In genomic region chr13:73248154-73248553, GRCh38 we compare ENCODE assay signal across 16 cellular contexts.
DNase-seq lines count a peak whose midpoint lies in the region; ATAC-seq and TF ChIP-seq lines count a peak whose summit lies in the region.
"Had no signal": no experiment of that assay in that cellular context is flagged by ENCODE, and none has a peak within 500 bp of the region (broad histone marks: within the 10 kb centered on the region; RNA-seq: fewer than 3 reads in every experiment).

No MANE protein-coding gene starts in this region.

- peaks cover 18% of the 10 kb centered on the region; the same call in 1 of the 2 replicates for H3K4me1 ChIP-seq in HUES48 (ENCODE audit: control insufficient read depth, insufficient read depth, low read length)
- H3K4me1 ChIP-seq in RWPE2 (ENCODE audit: insufficient read depth, poor library complexity, severe bottlenecking), result peaks cover 30% of the 10 kb centered on the region
- H3K4me1 ChIP-seq in mesenchymal stem cell (ENCODE audit: control insufficient read depth, insufficient read depth, low read depth, low read length), result no peaks in the 10 kb centered on the region
- H3K4me1 ChIP-seq: BLaER1, HAP-1 had no signal

- H3K36me3 Mint-ChIP-seq in Calu3 (ENCODE audit: insufficient read depth, unreplicated experiment) (peaks cover 11% of the 10 kb centered on the region), type B pancreatic cell (peaks cover under 1% of the 10 kb centered on the region)
- H3K36me3 Mint-ChIP-seq: CD4-positive, CD25-positive, alpha-beta regulatory T cell; CD8-positive, alpha-beta T cell had no signal

- no peak overlapping the region for H3K4ac ChIP-seq in mesenchymal stem cell (ENCODE audit: low read depth in 1 of 2, low read length in 2 of 2)

- intact Hi-C loops in Calu3 (cut with micrococcal nuclease; ENCODE audit: unreplicated experiment), result loop anchor here (5.0 kb wide), 1 partner anchor 79 kb away; no protein-coding TSS in a partner anchor

- no peak overlapping the region for H2BK12ac ChIP-seq in mesenchymal stem cell (ENCODE audit: low read length in 2 of 2)

- peaks cover 3% of the 10 kb centered on the region for H3K9me3 Mint-ChIP-seq in Calu3 (ENCODE audit: low read depth, unreplicated experiment)
- H3K9me3 Mint-ChIP-seq in type B pancreatic cell, result no peaks in the 10 kb centered on the region
- H3K9me3 Mint-ChIP-seq: CD4-positive, CD25-positive, alpha-beta regulatory T cell; CD8-positive, alpha-beta T cell had no signal

- no peak overlapping the region for H4K91ac ChIP-seq in mesenchymal stem cell (ENCODE audit: low read length)

- CTCF ChIA-PET in Calu3 (lab: Charles Lee), result interaction anchor here (0.6 to 0.9 kb wide), 2 partner anchors 33 to 80 kb away, joined by 3 read pairs; no protein-coding TSS in a partner anchor

- H2BK5ac ChIP-seq in mesenchymal stem cell (ENCODE audit: low read depth, low read length, poor library complexity, severe bottlenecking), result no peak overlapping the region

- H3K27me3 ChIP-seq in HUES48 (ENCODE audit: control insufficient read depth, insufficient read depth, low read length), result no peaks in the 10 kb centered on the region
- no peaks in the 10 kb centered on the region for H3K27me3 ChIP-seq in RWPE2 (ENCODE audit: insufficient read depth, poor library complexity, severe bottlenecking)
- H3K27me3 ChIP-seq in mesenchymal stem cell (ENCODE audit: control insufficient read depth in 1 of 2, insufficient read depth in 1 of 2, low read length in 2 of 2), result no peaks in the 10 kb centered on the region
- H3K27me3 ChIP-seq: BLaER1 had no signal

- H4K8ac ChIP-seq in mesenchymal stem cell (ENCODE audit: low read length), result no peak overlapping the region

- no peak for ATAC-seq in RWPE2 (ENCODE audit: low read depth)
- ATAC-seq in omental fat pad (ENCODE audit: low FRiP score), result no peak
- ATAC-seq: CD8-positive, alpha-beta T cell had no signal

- no peak overlapping the region for H2BK15ac ChIP-seq in mesenchymal stem cell (ENCODE audit: low read depth, poor library complexity, severe bottlenecking)

- H3K4me3 Mint-ChIP-seq in Calu3 (ENCODE audit: low read depth, unreplicated experiment) (no peak overlapping the region), type B pancreatic cell (no peak overlapping the region)
- H3K4me3 Mint-ChIP-seq: B cell; CD4-positive, CD25-positive, alpha-beta regulatory T cell; CD8-positive, alpha-beta T cell had no signal

- no peak overlapping the region for H3K18ac ChIP-seq in mesenchymal stem cell (ENCODE audit: low read depth in 1 of 2, low read length in 2 of 2)

- TF ChIP-seq CTCF in Calu3 (IDR thresholded peaks at IDR 0.05; ENCODE audit: unreplicated experiment) (no peak), RWPE2 (IDR thresholded peaks at IDR 0.05; ENCODE audit: poor library complexity, severe bottlenecking) (no peak), type B pancreatic cell (conservative IDR thresholded peaks at IDR 0.05) (no peak), omental fat pad (IDR thresholded peaks at IDR 0.05) (no peak)

- no peaks in the 10 kb centered on the region for H3K79me1 ChIP-seq in mesenchymal stem cell (replicated peaks; ENCODE audit: low read length, poor library complexity, severe bottlenecking)

- H3K27ac ChIP-seq in HUES48 (ENCODE audit: low read depth, low read length), result peak overlapping the region; percentile 16
- peak overlapping the region; percentile 81 for H3K27ac ChIP-seq in RWPE2 (ENCODE audit: poor library complexity, severe bottlenecking)
- H3K27ac ChIP-seq in mesenchymal stem cell (ENCODE audit: low read length, poor library complexity, severe bottlenecking), result no peak overlapping the region
- H3K27ac ChIP-seq: BLaER1 had no signal

- H3K27me3 Mint-ChIP-seq in Calu3 (ENCODE audit: unreplicated experiment) (no peaks in the 10 kb centered on the region), type B pancreatic cell (no peaks in the 10 kb centered on the region)
- H3K27me3 Mint-ChIP-seq: B cell; CD4-positive, CD25-positive, alpha-beta regulatory T cell had no signal

- H3K27ac Mint-ChIP-seq in Calu3 (ENCODE audit: unreplicated experiment) (no peak overlapping the region), type B pancreatic cell (peak overlapping the region; percentile 95)
- H3K27ac Mint-ChIP-seq: B cell; CD4-positive, CD25-positive, alpha-beta regulatory T cell; CD8-positive, alpha-beta T cell had no signal

- H3K4me1 Mint-ChIP-seq in Calu3 (ENCODE audit: low read depth, unreplicated experiment) (peaks cover 11% of the 10 kb centered on the region), type B pancreatic cell (ENCODE audit: unreplicated experiment) (peaks cover 36% of the 10 kb centered on the region)
- H3K4me1 Mint-ChIP-seq: B cell; CD4-positive, CD25-positive, alpha-beta regulatory T cell had no signal

- no peak overlapping the region for H3K9ac ChIP-seq in HUES48 (ENCODE audit: low read depth, low read length)
- H3K9ac ChIP-seq in mesenchymal stem cell (ENCODE audit: low read length), result no peak overlapping the region
- H3K9ac ChIP-seq: BLaER1 had no signal

- no peak overlapping the region for H3K4me2 ChIP-seq in mesenchymal stem cell (ENCODE audit: low read length, poor library complexity, severe bottlenecking)
- H3K4me2 ChIP-seq: BLaER1 had no signal

- H3K9me3 ChIP-seq in HUES48 (ENCODE audit: control insufficient read depth, insufficient read depth, low read length) (no peaks in the 10 kb centered on the region), RWPE2 (ENCODE audit: severe bottlenecking) (no peaks in the 10 kb centered on the region), mesenchymal stem cell (ENCODE audit: control insufficient read depth, low read length) (no peaks in the 10 kb centered on the region)
- H3K9me3 ChIP-seq: BLaER1, HAP-1 had no signal

- no peaks in the 10 kb centered on the region for H3K36me3 ChIP-seq in HUES48 (ENCODE audit: control insufficient read depth, insufficient read depth, low read length)
- H3K36me3 ChIP-seq in RWPE2 (ENCODE audit: low read depth), result no peaks in the 10 kb centered on the region
- H3K36me3 ChIP-seq in mesenchymal stem cell (ENCODE audit: control insufficient read depth in 1 of 2, insufficient read depth in 2 of 2, low read depth in 1 of 2, low read length in 2 of 2), result no peaks in the 10 kb centered on the region
- H3K36me3 ChIP-seq: BLaER1, HAP-1 had no signal

- no peak overlapping the region for H3K23ac ChIP-seq in mesenchymal stem cell (ENCODE audit: low read length in 2 of 2)

- H2BK120ac ChIP-seq in mesenchymal stem cell (ENCODE audit: low read depth, low read length), result no peak overlapping the region

- DNase-seq in Calu3 (no peak), RWPE2 (ENCODE audit: low spot score) (no peak), type B pancreatic cell (ENCODE audit: extremely low spot score, unreplicated experiment) (no peak), omental fat pad (ENCODE audit: low spot score) (no peak), ureter (ENCODE audit: low spot score) (no peak), mesenchymal stem cell (no peak)
- DNase-seq: CD4-positive, CD25-positive, alpha-beta regulatory T cell; CD8-positive, alpha-beta T cell; DMS53; DMS79 treated with DMSO at 0.1 percent for 48 hours; GF-D8; GOT3 had no signal

- H2AFZ ChIP-seq in mesenchymal stem cell (ENCODE audit: low read depth, low read length), result no peak overlapping the region

- WGBS in mesenchymal stem cell, result no CpG with 5 or more reads among the region's 3 CpGs

- H2AK5ac ChIP-seq in mesenchymal stem cell (ENCODE audit: low read length, severe bottlenecking), result no peak overlapping the region

- H3K4me3 ChIP-seq in HUES48 (ENCODE audit: low read depth, low read length) (no peak overlapping the region), RWPE2 (ENCODE audit: severe bottlenecking) (no peak overlapping the region), mesenchymal stem cell (ENCODE audit: insufficient read depth in 1 of 2, low read depth in 1 of 2, low read length in 2 of 2) (no peak overlapping the region)
- H3K4me3 ChIP-seq: BLaER1, HAP-1 had no signal

- H3K14ac ChIP-seq in mesenchymal stem cell (ENCODE audit: low read length in 2 of 2), result no peak overlapping the region

- TSS peak; percentile 76 for BruUV-seq in Calu3 (replicated peaks; lab: Mats Ljungman, UMichigan)
